In genomic region chr16:77499373-77500285, GRCh38 we compare ENCODE assay signal across 1 cellular context.
TF ChIP-seq lines count a peak whose summit lies in the region.

No MANE protein-coding gene starts in this region.

TF ChIP-seq in GM23338, 12 proteins besides CTCF, POLR2A, EP300 and RAD21 (continued from another document):
- no peak for TF ChIP-seq ZNF114 (CRISPR knock-in tag; IDR thresholded peaks at IDR 0.05)
